In genomic region chr6:10740061-10740460, GRCh38 we compare ENCODE assay signal across 1 cellular context.
TF ChIP-seq lines count a peak whose summit lies in the region.

No MANE protein-coding gene starts in this region.

TF ChIP-seq in WTC11, 78 proteins besides CTCF, POLR2A, EP300 and RAD21 (continued from another document):
- no peak for TF ChIP-seq PRDM15 (CRISPR knock-in tag; IDR thresholded peaks at IDR 0.05)
- TF ChIP-seq ATF6 (CRISPR knock-in tag; IDR thresholded peaks at IDR 0.05): no peak
